In genomic region chr11:96311120-96311568, GRCh38 we compare ENCODE assay signal across 12 cellular contexts. TPM values are rescaled to one million over a fixed set of nuclear protein-coding genes. Genes with fewer than 3 reads are reported as not detected.
DNase-seq lines count a peak whose midpoint lies in the region; ATAC-seq and TF ChIP-seq lines count a peak whose summit lies in the region.
"Had no signal": no experiment of that assay in that cellular context is flagged by ENCODE, and none has a peak within 500 bp of the region (broad histone marks: within the 10 kb centered on the region; RNA-seq: fewer than 3 reads in every experiment).

No MANE protein-coding gene starts in this region.

- ATAC-seq in naive thymus-derived CD8-positive, alpha-beta T cell, result no peak
- ATAC-seq in HG02571 (IDR thresholded peaks at IDR 0.05; ENCODE audit: unreplicated experiment) (no peak), GM18861 (IDR thresholded peaks at IDR 0.05; ENCODE audit: unreplicated experiment) (no peak)

- peak overlapping the region; percentile 37; the same call in 1 of the 2 replicates for H3K27ac ChIP-seq in C4-2B

- peaks cover 89% of the 10 kb centered on the region for H3K4me1 Mint-ChIP-seq in chondrocyte (ENCODE audit: low read depth)
- H3K4me1 Mint-ChIP-seq in naive thymus-derived CD8-positive, alpha-beta T cell, result peaks cover 45 to 95% (median 89%) of the 10 kb centered on the region in 4 donors

- peak overlapping the region; percentile 75 for H3K27ac Mint-ChIP-seq in chondrocyte (ENCODE audit: unreplicated experiment)
- H3K27ac Mint-ChIP-seq in naive thymus-derived CD8-positive, alpha-beta T cell, result peak overlapping the region; percentile 26 to 96 (median 64)

- no peaks in the 10 kb centered on the region for H3K9me3 Mint-ChIP-seq in chondrocyte (ENCODE audit: low read depth)
- no peaks in the 10 kb centered on the region for H3K9me3 Mint-ChIP-seq in naive thymus-derived CD8-positive, alpha-beta T cell

- POLR2A ChIA-PET in naive thymus-derived CD8-positive, alpha-beta T cell (lab: Charles Lee), result interaction anchor here (1.1 to 1.6 kb wide), 3 partner anchors 9 to 33 kb away, joined by 3 to 5 read pairs (median 4); no protein-coding TSS in a partner anchor

- no peak overlapping the region for H3K4me3 Mint-ChIP-seq in chondrocyte (ENCODE audit: unreplicated experiment)
- H3K4me3 Mint-ChIP-seq in naive thymus-derived CD8-positive, alpha-beta T cell, result peak overlapping the region in 1 of 10 donors; percentile 1

- DNase-seq in LoVo (ENCODE audit: low spot score) (peak; percentile 56), chondrocyte (ENCODE audit: low spot score) (no peak), GOT3 (lab: John Stamatoyannopoulos, UW) (no peak), cerebellar nuclear complex (lab: John Stamatoyannopoulos, UW) (no peak)
- no peak for DNase-seq in naive thymus-derived CD8-positive, alpha-beta T cell
- DNase-seq: activated CD8-positive, alpha-beta memory T cell treated with anti-CD3 and anti-CD28 coated beads, Interleukin-2, amount 50 U/mL, for 48 hours; effector memory CD4-positive, alpha-beta T cell; GDM1; NCI-H1105 had no signal

- TF ChIP-seq CTCF in C4-2B (conservative IDR thresholded peaks at IDR 0.05), result no peak
- TF ChIP-seq CTCF in chondrocyte (IDR thresholded peaks at IDR 0.05), result no peak

- no peaks in the 10 kb centered on the region for H3K36me3 Mint-ChIP-seq in chondrocyte (ENCODE audit: low read depth)
- H3K36me3 Mint-ChIP-seq in naive thymus-derived CD8-positive, alpha-beta T cell, result peaks cover 0 to 45% (median 6%) of the 10 kb centered on the region in 3 donors

- H3K27me3 Mint-ChIP-seq in chondrocyte (ENCODE audit: low read depth), result no peaks in the 10 kb centered on the region
- no peaks in the 10 kb centered on the region for H3K27me3 Mint-ChIP-seq in naive thymus-derived CD8-positive, alpha-beta T cell

RNA-seq across cellular contexts. Expression of gene MAML2, which starts 31.9 kb away (rescaled TPM):
- total RNA-seq in chondrocyte, result 19.0 to 25.2 TPM (median 19.1 TPM) in 3 replicates
- 10 to 100 TPM; 68.2 to 68.5 TPM for total RNA-seq in naive thymus-derived CD8-positive, alpha-beta T cell
- 10 to 100 TPM in 2 of 3 donors, 1 to 10 TPM in 1; 6.6 to 33.0 (median 15.3) TPM for polyA plus RNA-seq in naive thymus-derived CD8-positive, alpha-beta T cell
